Comparison of ENCODE assay signal across 10 cellular contexts in genomic region chr6:167855825-167856425, GRCh38. TPM values are rescaled to one million over a fixed set of nuclear protein-coding genes. Genes with fewer than 3 reads are reported as not detected.
DNase-seq lines count a peak whose midpoint lies in the region; ATAC-seq and TF ChIP-seq lines count a peak whose summit lies in the region.
"Had no signal": no experiment of that assay in that cellular context is flagged by ENCODE, and none has a peak within 500 bp of the region (broad histone marks: within the 10 kb centered on the region; RNA-seq: fewer than 3 reads in every experiment).

No MANE protein-coding gene starts in this region.

- H3K4me3 ChIP-seq in fibroblast of mammary gland (ENCODE audit: control insufficient read depth, low read depth, low read length), result no peak overlapping the region
- H3K4me3 ChIP-seq in gastrocnemius medialis, result no peak overlapping the region
- no peak overlapping the region for H3K4me3 ChIP-seq in neuronal stem cell (ENCODE audit: low read length in 2 of 2)
- H3K4me3 ChIP-seq: skin epidermis had no signal

- no peak overlapping the region for H3K4me3 Mint-ChIP-seq in activated T-helper 2 cell treated with anti-CD3 and anti-CD28 coated beads, Interferon-gamma antibody, Interleukin-2, Interleukin-4, amounts not matched to agents 10 μg/mL and 5 μg/mL and 100 μg/mL, durations not matched to agents 14 hours and 24 hours and 36 hours (ENCODE audit: low read depth)
- H3K4me3 Mint-ChIP-seq: B cell had no signal

- no peak overlapping the region for H2BK12ac ChIP-seq in neuronal stem cell (ENCODE audit: low read length)

- H3K4ac ChIP-seq in neuronal stem cell (ENCODE audit: low read length), result no peak overlapping the region

- no peak overlapping the region for H3K9ac ChIP-seq in neuronal stem cell (ENCODE audit: low read depth, low read length, poor library complexity)

- no peak overlapping the region for H2AFZ ChIP-seq in neuronal stem cell (ENCODE audit: low read length)

- peaks cover 11% of the 10 kb centered on the region for H3K4me1 Mint-ChIP-seq in activated T-helper 2 cell treated with anti-CD3 and anti-CD28 coated beads, Interferon-gamma antibody, Interleukin-2, Interleukin-4, amounts not matched to agents 10 μg/mL and 5 μg/mL and 100 μg/mL, durations not matched to agents 14 hours and 24 hours and 36 hours (ENCODE audit: low read depth)

- no peak overlapping the region for H2AK5ac ChIP-seq in neuronal stem cell (ENCODE audit: low read depth, low read length)

- H3K36me3 ChIP-seq in gastrocnemius medialis (no peaks in the 10 kb centered on the region), neuronal stem cell (replicated peaks in 1 of 2; ENCODE audit: control insufficient read depth in 2 of 2, insufficient read depth in 2 of 2, low read length in 2 of 2) (no peaks in the 10 kb centered on the region)

- no peaks in the 10 kb centered on the region for H3K27me3 ChIP-seq in gastrocnemius medialis
- no peaks in the 10 kb centered on the region for H3K27me3 ChIP-seq in neuronal stem cell (ENCODE audit: control insufficient read depth in 3 of 3, insufficient read depth in 3 of 3, low read depth in 1 of 3, low read length in 3 of 3)

- no peak for TF ChIP-seq POLR2A in gastrocnemius medialis (IDR thresholded peaks at IDR 0.05)

- peaks cover 44 to 47% of the 10 kb centered on the region in 2 donors for H3K4me1 ChIP-seq in gastrocnemius medialis
- H3K4me1 ChIP-seq in neuronal stem cell (ENCODE audit: control insufficient read depth in 2 of 2, insufficient read depth in 1 of 2, low read depth in 1 of 2, low read length in 2 of 2), result peaks cover 10% of the 10 kb centered on the region in 2 donors

- peak overlapping the region; percentile 28 to 72 (median 47) for H3K27ac ChIP-seq in gastrocnemius medialis
- H3K27ac ChIP-seq in neuronal stem cell (replicated peaks; ENCODE audit: low read length), result no peak overlapping the region
- H3K27ac ChIP-seq: skin epidermis had no signal

- H3K79me1 ChIP-seq in neuronal stem cell (ENCODE audit: low read depth, low read length), result peaks cover 2% of the 10 kb centered on the region

- H4K8ac ChIP-seq in neuronal stem cell (ENCODE audit: low read depth, low read length), result no peak overlapping the region

- TF ChIP-seq CTCF in fibroblast of mammary gland (conservative IDR thresholded peaks at IDR 0.05; ENCODE audit: control insufficient read depth, insufficient read depth, low read depth, low read length) (no peak), gastrocnemius medialis (IDR thresholded peaks at IDR 0.05 in 4 of 5, conservative IDR thresholded peaks at IDR 0.05 in 1 of 5) (no peak)

- peak; percentile 11 for DNase-seq in activated CD4-positive, alpha-beta T cell treated with anti-CD3 and anti-CD28 coated beads for 48 hours
- DNase-seq in activated CD4-positive, alpha-beta T cell treated with anti-CD3 and anti-CD28 coated beads for 1 hour, result no peak
- DNase-seq in RKO (ENCODE audit: low spot score), result peak; percentile 84
- DNase-seq in fibroblast of mammary gland (ENCODE audit: low read depth), result peak; percentile 99
- DNase-seq in gastrocnemius medialis, result peak in 1 of 2 donors; percentile 28
- no peak for DNase-seq in neuronal stem cell (ENCODE audit: low spot score)
- no peak for DNase-seq in activated T-helper 2 cell treated with anti-CD3 and anti-CD28 coated beads, Interferon-gamma antibody, Interleukin-2, Interleukin-4, amounts not matched to agents 10 μg/mL and 5 μg/mL and 100 μg/mL, durations not matched to agents 14 hours and 24 hours and 36 hours (ENCODE audit: low spot score)

- no peak overlapping the region for H3K18ac ChIP-seq in neuronal stem cell (ENCODE audit: low read length)

- H3K23ac ChIP-seq in neuronal stem cell (ENCODE audit: low read depth, low read length, poor library complexity), result no peak overlapping the region

- H3K9me3 ChIP-seq in gastrocnemius medialis, result no peaks in the 10 kb centered on the region
- no peaks in the 10 kb centered on the region for H3K9me3 ChIP-seq in neuronal stem cell (replicated peaks in 1 of 2; ENCODE audit: control insufficient read depth in 2 of 2, insufficient read depth in 1 of 2, low read depth in 1 of 2, low read length in 2 of 2)

- H3K27me3 Mint-ChIP-seq in activated T-helper 2 cell treated with anti-CD3 and anti-CD28 coated beads, Interferon-gamma antibody, Interleukin-2, Interleukin-4, amounts not matched to agents 10 μg/mL and 5 μg/mL and 100 μg/mL, durations not matched to agents 14 hours and 24 hours and 36 hours (ENCODE audit: low read depth), result peaks cover 24% of the 10 kb centered on the region

- H3K27ac Mint-ChIP-seq in activated T-helper 2 cell treated with anti-CD3 and anti-CD28 coated beads, Interferon-gamma antibody, Interleukin-2, Interleukin-4, amounts not matched to agents 10 μg/mL and 5 μg/mL and 100 μg/mL, durations not matched to agents 14 hours and 24 hours and 36 hours, result no peak overlapping the region
- H3K27ac Mint-ChIP-seq: B cell had no signal

- in situ Hi-C loops in gastrocnemius medialis (cut with MboI; ENCODE audit: low sequenced_read_pairs in 4 of 4), result no loop called here

- intact Hi-C loops in gastrocnemius medialis (cut with DNase I; ENCODE audit: low total_unique reads), result no loop called here
- intact Hi-C loops in activated T-helper 2 cell treated with anti-CD3 and anti-CD28 coated beads, Interferon-gamma antibody, Interleukin-2, Interleukin-4, amounts not matched to agents 10 μg/mL and 5 μg/mL and 100 μg/mL, durations not matched to agents 14 hours and 24 hours and 36 hours (cut with micrococcal nuclease), result no loop called here

- H4K91ac ChIP-seq in neuronal stem cell (ENCODE audit: low read depth, low read length, poor library complexity), result no peak overlapping the region

- no peaks in the 10 kb centered on the region for H3K9me3 Mint-ChIP-seq in activated T-helper 2 cell treated with anti-CD3 and anti-CD28 coated beads, Interferon-gamma antibody, Interleukin-2, Interleukin-4, amounts not matched to agents 10 μg/mL and 5 μg/mL and 100 μg/mL, durations not matched to agents 14 hours and 24 hours and 36 hours

- no peak overlapping the region for H3K14ac ChIP-seq in neuronal stem cell (ENCODE audit: low read length)

- H3K36me3 Mint-ChIP-seq in activated T-helper 2 cell treated with anti-CD3 and anti-CD28 coated beads, Interferon-gamma antibody, Interleukin-2, Interleukin-4, amounts not matched to agents 10 μg/mL and 5 μg/mL and 100 μg/mL, durations not matched to agents 14 hours and 24 hours and 36 hours (ENCODE audit: low read depth), result no peaks in the 10 kb centered on the region

- peak; percentile 89 to 94 for ATAC-seq in gastrocnemius medialis
- no peak for ATAC-seq in GM21390 (IDR thresholded peaks at IDR 0.05; ENCODE audit: unreplicated experiment)

- no peak overlapping the region for H2BK5ac ChIP-seq in neuronal stem cell (ENCODE audit: low read length)

- H2BK120ac ChIP-seq in neuronal stem cell (ENCODE audit: low read depth, low read length), result no peak overlapping the region

- no peak overlapping the region for H3K4me2 ChIP-seq in neuronal stem cell (ENCODE audit: insufficient read depth, low read length, poor library complexity, severe bottlenecking)

- WGBS in neuronal stem cell (ENCODE audit: extremely low coverage in 2 of 2, insufficient read length in 2 of 2, insufficient replicate concordance in 1 of 2), 2 donors, result no CpG with 5 or more reads among the region's 6 CpGs

- no peak overlapping the region for H2BK15ac ChIP-seq in neuronal stem cell (ENCODE audit: low read length)

RNA-seq across cellular contexts. Expression of gene AFDN, which starts 29.2 kb away (rescaled TPM):
- total RNA-seq in gastrocnemius medialis, result 10 to 100 TPM; 22.2 to 66.0 (median 30.0) TPM
- polyA plus RNA-seq in neuronal stem cell (2013, experiment 1 of 2), result 182 TPM
- polyA plus RNA-seq in neuronal stem cell (2013, experiment 2 of 2), result 190 TPM
- 28.2 and 33.1 TPM in 2 replicates for total RNA-seq in activated T-helper 2 cell treated with anti-CD3 and anti-CD28 coated beads, Interferon-gamma antibody, Interleukin-2, Interleukin-4, amounts not matched to agents 10 μg/mL and 5 μg/mL and 100 μg/mL, durations not matched to agents 14 hours and 24 hours and 36 hours

Comparison
In these comparisons a context has a peak if more than half of its experiments do, and no peak if none do; other contexts are left out.
1. DNase-seq: peak in activated CD4-positive, alpha-beta T cell treated with anti-CD3 and anti-CD28 coated beads for 48 hours (single experiment), RKO (single experiment) and fibroblast of mammary gland (single experiment); none in activated CD4-positive, alpha-beta T cell treated with anti-CD3 and anti-CD28 coated beads for 1 hour (single experiment), neuronal stem cell (single experiment) and activated T-helper 2 cell treated with anti-CD3 and anti-CD28 coated beads, Interferon-gamma antibody, Interleukin-2, Interleukin-4, amounts not matched to agents 10 μg/mL and 5 μg/mL and 100 μg/mL, durations not matched to agents 14 hours and 24 hours and 36 hours (single experiment).